Comparison of ENCODE assay signal across 26 cellular contexts in the genomic region with DNA sequence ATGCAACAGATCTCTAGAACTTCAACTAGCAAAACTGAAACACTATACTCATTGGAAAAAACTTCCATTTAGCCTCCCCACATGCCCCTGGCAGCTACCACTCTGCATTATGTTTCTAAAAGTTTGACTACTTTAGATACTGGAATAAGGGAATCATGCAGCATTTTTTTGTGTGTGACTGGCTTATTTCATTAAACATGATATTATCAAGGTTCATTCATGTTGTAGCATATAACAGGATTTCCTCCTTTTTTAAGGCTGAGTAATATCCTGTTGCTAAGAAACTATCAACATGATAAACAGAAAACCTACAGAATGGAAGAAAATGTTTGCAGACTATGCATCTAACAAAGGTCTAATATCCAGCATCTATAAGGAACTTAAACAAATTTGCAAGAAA.
DNase-seq lines count a peak whose midpoint lies in the region; FAIRE-seq and TF ChIP-seq lines count a peak whose summit lies in the region.
"Had no signal": no experiment of that assay in that cellular context is flagged by ENCODE, and none has a peak within 500 bp of the region (broad histone marks: within the 10 kb centered on the region; RNA-seq: fewer than 3 reads in every experiment).

No MANE protein-coding gene starts in this region.

- DNase-seq in GM23248 (peak; percentile 20), NCI-H226 (peak; percentile 44), bronchial epithelial cell (ENCODE audit: low read depth) (peak; percentile 92), glomerular endothelial cell (ENCODE audit: extremely low read depth, low read depth, low spot score) (peak; percentile 66), head of caudate nucleus (no peak), DMS153 treated with DMSO at 0.1 percent for 48 hours (lab: John Stamatoyannopoulos, UW; ENCODE audit: unreplicated experiment) (no peak)
- DNase-seq in activated effector memory CD4-positive, alpha-beta T cell treated with anti-CD3 and anti-CD28 coated beads, Interleukin-2, amount 50 U/mL, for 16 hours, result no peak
- DNase-seq in activated naive CD4-positive, alpha-beta T cell treated with anti-CD3 and anti-CD28 coated beads, Interleukin-2, amount 50 U/mL, for 16 hours, result no peak
- DNase-seq: Caco-2; CD4-positive, alpha-beta T cell; DMS 273 treated with DMSO at 0.1 percent for 48 hours; DND-41; MV-4-11; NCI-H1105 treated with DMSO at 0.1 percent for 48 hours; NCI-H2029 treated with DMSO at 0.1 percent for 48 hours; NCI-H2171; NCI-H446; NCI-H526; OCI-M1; Right ventricle myocardium superior; SW 1271 had no signal

- no peaks in the 10 kb centered on the region for H3K9me3 ChIP-seq in GM23248 (ENCODE audit: low read depth)
- H3K9me3 ChIP-seq: Caco-2, HAP-1 had no signal

- H3K36me3 ChIP-seq in GM23248 (ENCODE audit: low read depth) (no peaks in the 10 kb centered on the region), bronchial epithelial cell (ENCODE audit: control insufficient read depth, insufficient read depth, low read length) (no peaks in the 10 kb centered on the region)
- H3K36me3 ChIP-seq: HAP-1 had no signal

- no peak overlapping the region for H3K4me2 ChIP-seq in GM23248 (ENCODE audit: unreplicated experiment)
- H3K4me2 ChIP-seq: GM23338 had no signal

- H3K4me1 ChIP-seq in GM23248 (ENCODE audit: insufficient read depth), result no peaks in the 10 kb centered on the region
- H3K4me1 ChIP-seq: Caco-2 had no signal

- intact Hi-C loops in head of caudate nucleus (cut with DNase I), result no loop called here

- TF ChIP-seq CTCF in bronchial epithelial cell (IDR thresholded peaks at IDR 0.05; ENCODE audit: insufficient read depth, low read length, severe bottlenecking), result no peak

- no peak overlapping the region for H2AFZ ChIP-seq in GM23248
- H2AFZ ChIP-seq: GM23338 had no signal

- no peaks in the 10 kb centered on the region for H4K20me1 ChIP-seq in GM23248 (ENCODE audit: insufficient read depth)

- H3K27ac ChIP-seq in GM23248, result no peak overlapping the region

- FAIRE-seq in bronchial epithelial cell (lab: Jason Lieb, UNC), result no peak
- FAIRE-seq: G401.6, GM12892, K562 had no signal

- no peak overlapping the region for H3K9ac ChIP-seq in GM23248

- in situ Hi-C loops in GM23248 (cut with MboI), result no loop called here

- no peaks in the 10 kb centered on the region for H3K79me2 ChIP-seq in GM23248 (ENCODE audit: insufficient read depth)

- H3F3A ChIP-seq in GM23248 (ENCODE audit: insufficient read depth), result no peaks in the 10 kb centered on the region

- H3K4me3 ChIP-seq in GM23248 (no peak overlapping the region), bronchial epithelial cell (ENCODE audit: low read depth, low read length) (no peak overlapping the region)
- H3K4me3 ChIP-seq: GM23338, HAP-1, K562 had no signal

- H3K27me3 ChIP-seq in GM23248 (replicated peaks; ENCODE audit: insufficient read depth) (no peaks in the 10 kb centered on the region), bronchial epithelial cell (ENCODE audit: control insufficient read depth, insufficient read depth, low read length) (no peaks in the 10 kb centered on the region)

- H3K9me2 ChIP-seq in GM23248 (ENCODE audit: insufficient read depth), result no peaks in the 10 kb centered on the region

Comparison
In these comparisons a context has a peak if more than half of its experiments do, and no peak if none do; other contexts are left out.
1. DNase-seq: peak in GM23248 (single experiment), NCI-H226 (single experiment), bronchial epithelial cell (single experiment) and glomerular endothelial cell (single experiment); none in head of caudate nucleus (0 of 42), activated effector memory CD4-positive, alpha-beta T cell treated with anti-CD3 and anti-CD28 coated beads, Interleukin-2, amount 50 U/mL, for 16 hours (single experiment), activated naive CD4-positive, alpha-beta T cell treated with anti-CD3 and anti-CD28 coated beads, Interleukin-2, amount 50 U/mL, for 16 hours (single experiment) and DMS153 treated with DMSO at 0.1 percent for 48 hours (single experiment).